ENCODE assay signal across 1 cellular context in genomic region chr4:102501635-102502382, GRCh38.
TF ChIP-seq lines count a peak whose summit lies in the region.

No MANE protein-coding gene starts in this region.

TF ChIP-seq in HepG2, 621 proteins besides CTCF, POLR2A, EP300 and RAD21 (continued from another document):
- TF ChIP-seq ZNF280D (CRISPR knock-in tag; IDR thresholded peaks at IDR 0.05), result peak; percentile 54; the same call in 1 of the 2 replicates
- TF ChIP-seq NKX3-1 (CRISPR knock-in tag; IDR thresholded peaks at IDR 0.05), result no peak
- 0 out of 2 replicates have a peak, but pooled peaks have one; percentile 28 for TF ChIP-seq KLF6 (CRISPR knock-in tag; IDR thresholded peaks at IDR 0.05)
- 0 out of 2 replicates have a peak, but pooled peaks have one; percentile 54 for TF ChIP-seq ZNF691 (CRISPR knock-in tag; IDR thresholded peaks at IDR 0.05; ENCODE audit: borderline replicate concordance, low read depth)
- peak; percentile 67 for TF ChIP-seq ZGPAT (CRISPR knock-in tag; IDR thresholded peaks at IDR 0.05)
- TF ChIP-seq PAXIP1 (CRISPR knock-in tag; conservative IDR thresholded peaks at IDR 0.05), result 0 out of 2 replicates have a peak, but pooled peaks have one; percentile 13
- TF ChIP-seq GATAD2A (CRISPR knock-in tag; IDR thresholded peaks at IDR 0.05), result peak; percentile 31; the same call in 1 of the 2 replicates
- TF ChIP-seq ZNF281 (CRISPR knock-in tag; IDR thresholded peaks at IDR 0.05; ENCODE audit: borderline replicate concordance), result peak; percentile 73
- TF ChIP-seq HBP1 (CRISPR knock-in tag; IDR thresholded peaks at IDR 0.05; ENCODE audit: low read depth), result peak; percentile 11; the same call in 1 of the 2 replicates
- TF ChIP-seq ZNF709 (CRISPR knock-in tag; IDR thresholded peaks at IDR 0.05), result peak; percentile 75; the same call in 1 of the 2 replicates
- TF ChIP-seq THAP11 (CRISPR knock-in tag; IDR thresholded peaks at IDR 0.05), result peak; percentile 46; the same call in 1 of the 2 replicates
- peak; percentile 93 for TF ChIP-seq ZBTB14 (CRISPR knock-in tag; IDR thresholded peaks at IDR 0.05)
- no peak for TF ChIP-seq ZNF816 (CRISPR knock-in tag; IDR thresholded peaks at IDR 0.05; ENCODE audit: borderline replicate concordance)
- 0 out of 4 replicates have a peak, but pooled peaks of 1 of the 2 experiments have one; percentile 9 for TF ChIP-seq NR2F1 (CRISPR knock-in tag; IDR thresholded peaks at IDR 0.05)
- no peak; the same call in 1 of the 2 replicates for TF ChIP-seq SPEN (CRISPR knock-in tag; IDR thresholded peaks at IDR 0.05; ENCODE audit: low read depth)
- TF ChIP-seq NR2F6 (IDR thresholded peaks at IDR 0.05), result no peak
- TF ChIP-seq NR2F6 (CRISPR knock-in tag; IDR thresholded peaks at IDR 0.05), result 0 out of 2 replicates have a peak, but pooled peaks have one; percentile 3
- TF ChIP-seq ZKSCAN8 (CRISPR knock-in tag; IDR thresholded peaks at IDR 0.05; ENCODE audit: borderline replicate concordance), result no peak
- peak; percentile 81 for TF ChIP-seq AGO2 (optimal IDR thresholded peaks at IDR 0.05; ENCODE audit: low read depth, low read length)
- 0 out of 2 replicates have a peak, but pooled peaks have one; percentile 20 for TF ChIP-seq AFF4 (CRISPR knock-in tag; IDR thresholded peaks at IDR 0.05)
- TF ChIP-seq CENPT (CRISPR knock-in tag; IDR thresholded peaks at IDR 0.05; ENCODE audit: low read depth), result 0 out of 2 replicates have a peak, but pooled peaks have one; percentile 4
- peak; percentile 17 for TF ChIP-seq SRSF1 (optimal IDR thresholded peaks at IDR 0.05; ENCODE audit: low read depth, low read length)
- 0 out of 2 replicates have a peak, but pooled peaks have one; percentile 39 for TF ChIP-seq KDM5B (CRISPR knock-in tag; IDR thresholded peaks at IDR 0.05; ENCODE audit: borderline replicate concordance)
- 0 out of 2 replicates have a peak, but pooled peaks have one; percentile 36 for TF ChIP-seq NR1H2 (CRISPR knock-in tag; IDR thresholded peaks at IDR 0.05; ENCODE audit: borderline replicate concordance, low read depth)
- TF ChIP-seq TOE1 (CRISPR knock-in tag; IDR thresholded peaks at IDR 0.05), result 0 out of 2 replicates have a peak, but pooled peaks have one; percentile 43
- peak; percentile 37; the same call in 1 of the 2 replicates for TF ChIP-seq ZNF264 (CRISPR knock-in tag; IDR thresholded peaks at IDR 0.05)
- TF ChIP-seq SNAI1 (CRISPR knock-in tag; IDR thresholded peaks at IDR 0.05; ENCODE audit: borderline replicate concordance), result 0 out of 2 replicates have a peak, but pooled peaks have one; percentile 36
- TF ChIP-seq ZNF687 (CRISPR knock-in tag; IDR thresholded peaks at IDR 0.05), result peak; percentile 89
- peak; percentile 41; the same call in 1 of the 2 replicates for TF ChIP-seq ZNF501 (CRISPR knock-in tag; IDR thresholded peaks at IDR 0.05)
